In genomic region chr18:46756172-46756558, GRCh38 we compare ENCODE assay signal across 9 cellular contexts. TPM values are rescaled to one million over a fixed set of nuclear protein-coding genes. Genes with fewer than 3 reads are reported as not detected.
A peak's percentile ranks its signal among the peaks of the same experiment; 100 is the strongest.
DNase-seq lines count a peak whose midpoint lies in the region; ATAC-seq and TF ChIP-seq lines count a peak whose summit lies in the region.
"Had no signal": no experiment of that assay in that cellular context is flagged by ENCODE, and none has a peak within 500 bp of the region (broad histone marks: within the 10 kb centered on the region; RNA-seq: fewer than 3 reads in every experiment).

No MANE protein-coding gene starts in this region.

- H3K18ac ChIP-seq in trophoblast cell (ENCODE audit: low read length), result no peak overlapping the region

- 5% methylated on average over 20 of the region's 35 CpGs for WGBS in esophagus muscularis mucosa
- WGBS in trophoblast cell (ENCODE audit: extremely low coverage, insufficient coverage, insufficient read length), result no CpG with 5 or more reads among the region's 35 CpGs
- 1% methylated on average over 29 to 35 of the region's 35 CpGs for WGBS in ovary, 3 donors

- no peak overlapping the region for H3K9ac ChIP-seq in trophoblast cell (ENCODE audit: low read length)

- intact Hi-C loops in esophagus muscularis mucosa (cut with DNase I) (no loop called here), ovary (cut with DNase I) (no loop called here)

- no peak overlapping the region for H2AK5ac ChIP-seq in trophoblast cell (ENCODE audit: low read length)

- no peaks in the 10 kb centered on the region for H3K79me1 ChIP-seq in trophoblast cell (ENCODE audit: low read length)

- no peak overlapping the region for H2BK5ac ChIP-seq in trophoblast cell (ENCODE audit: low read depth, low read length, poor library complexity)

- no peak overlapping the region for H4K8ac ChIP-seq in trophoblast cell (ENCODE audit: low read depth, low read length)

- H3K27me3 ChIP-seq in GM06990 (replicated peaks; ENCODE audit: control insufficient read depth, insufficient read depth, low read length) (no peaks in the 10 kb centered on the region; the same call in 1 of the 2 replicates), esophagus muscularis mucosa (peaks cover 0 to 74% (median 24%) of the 10 kb centered on the region in 4 donors), trophoblast cell (ENCODE audit: insufficient read depth, low read length) (peaks cover 51% of the 10 kb centered on the region), ovary (no peaks in the 10 kb centered on the region)

- TF ChIP-seq EP300 in esophagus muscularis mucosa (IDR thresholded peaks at IDR 0.05), result no peak
- TF ChIP-seq EP300 in ovary (IDR thresholded peaks at IDR 0.05), result no peak

- H3K27ac ChIP-seq in esophagus muscularis mucosa (replicated peaks in 1 of 4) (no peak overlapping the region), trophoblast cell (ENCODE audit: low read depth, low read length) (no peak overlapping the region), ovary (no peak overlapping the region)

- H4K91ac ChIP-seq in trophoblast cell (ENCODE audit: low read depth, low read length), result no peak overlapping the region

- no peaks in the 10 kb centered on the region for H3K36me3 ChIP-seq in GM06990 (ENCODE audit: control insufficient read depth, insufficient read depth, low read length)
- H3K36me3 ChIP-seq in esophagus muscularis mucosa, result no peaks in the 10 kb centered on the region
- no peaks in the 10 kb centered on the region for H3K36me3 ChIP-seq in trophoblast cell (ENCODE audit: control insufficient read depth in 1 of 2, insufficient read depth in 2 of 2, low read length in 2 of 2)
- H3K36me3 ChIP-seq in ovary, result no peaks in the 10 kb centered on the region

- TF ChIP-seq CTCF in GM06990 (IDR thresholded peaks at IDR 0.05; ENCODE audit: insufficient read depth, low read length, poor library complexity, severe bottlenecking) (no peak), esophagus muscularis mucosa (IDR thresholded peaks at IDR 0.05) (no peak), ovary (IDR thresholded peaks at IDR 0.05) (no peak)

- ATAC-seq in HG03378 (IDR thresholded peaks at IDR 0.05; ENCODE audit: unreplicated experiment), result no peak
- ATAC-seq in GM21528 (IDR thresholded peaks at IDR 0.05; ENCODE audit: low FRiP score, unreplicated experiment), result no peak

- H3K4me2 ChIP-seq in trophoblast cell (ENCODE audit: low read length), result peak overlapping the region; percentile 87

- no peak overlapping the region for H3K4ac ChIP-seq in trophoblast cell (ENCODE audit: low read depth, low read length)

- H2BK120ac ChIP-seq in trophoblast cell (ENCODE audit: insufficient read depth, low read length, poor library complexity), result no peak overlapping the region

- no peak overlapping the region for H4K12ac ChIP-seq in trophoblast cell (ENCODE audit: low read depth, low read length)

- H3K23ac ChIP-seq in trophoblast cell (ENCODE audit: low read length), result no peak overlapping the region

- H3K4me3 ChIP-seq in GM06990 (replicated peaks; ENCODE audit: low read depth, low read length), result peak overlapping the region; percentile 67
- H3K4me3 ChIP-seq in esophagus muscularis mucosa, result peak overlapping the region; percentile 31 to 37 (median 37)
- no peak overlapping the region for H3K4me3 ChIP-seq in trophoblast cell (ENCODE audit: low read depth, low read length)
- no peak overlapping the region for H3K4me3 ChIP-seq in ovary

- H3K4me1 ChIP-seq in esophagus muscularis mucosa (peaks cover 5 to 27% (median 24%) of the 10 kb centered on the region in 4 donors), trophoblast cell (ENCODE audit: control insufficient read depth in 1 of 2, insufficient read depth in 2 of 2, low read length in 2 of 2) (peaks cover 4 to 6% of the 10 kb centered on the region in 2 experiments), ovary (ENCODE audit: insufficient read depth) (peaks cover 2% of the 10 kb centered on the region)

- no peak for TF ChIP-seq POLR2A in esophagus muscularis mucosa (IDR thresholded peaks at IDR 0.05; ENCODE audit: low read depth)
- no peak for TF ChIP-seq POLR2A in ovary (IDR thresholded peaks at IDR 0.05)

- H3K79me2 ChIP-seq in trophoblast cell (ENCODE audit: control insufficient read depth, insufficient read depth, low read length, poor library complexity), result no peaks in the 10 kb centered on the region

- DNase-seq in GM06990 (ENCODE audit: extremely low read depth, insufficient read length), result no peak
- DNase-seq in M059J (ENCODE audit: low read depth), result peak; percentile 16
- no peak for DNase-seq in esophagus muscularis mucosa (ENCODE audit: extremely low spot score)
- DNase-seq in trophoblast cell, result no peak
- DNase-seq in ovary, result no peak
- no peak for DNase-seq in NCI-H1930 (lab: John Stamatoyannopoulos, UW)
- DNase-seq: DND-41 had no signal

- no peak overlapping the region for H2BK12ac ChIP-seq in trophoblast cell (ENCODE audit: low read length)

- H3K14ac ChIP-seq in trophoblast cell (ENCODE audit: low read length), result no peak overlapping the region

- H2AFZ ChIP-seq in trophoblast cell (ENCODE audit: insufficient read depth, low read length, poor library complexity), result no peak overlapping the region

- H3K9me3 ChIP-seq in esophagus muscularis mucosa (no peaks in the 10 kb centered on the region), trophoblast cell (ENCODE audit: insufficient read depth, low read depth, low read length) (peaks cover 3% of the 10 kb centered on the region), ovary (no peaks in the 10 kb centered on the region)

RNA-seq across cellular contexts. Expression of gene ST8SIA5, which starts 0.7 kb away (rescaled TPM):
- 9.8 and 12.2 TPM in 2 replicates for total RNA-seq in M059J (2014; rRNA removed; shearing (Covaris generic))
- total RNA-seq in esophagus muscularis mucosa, result under 1 TPM in 2 of 4 donors, not detected in 2; 0.06 to 0.26 TPM
- polyA plus RNA-seq in trophoblast cell (2013), result 0.12 and 0.14 TPM in 2 replicates
- under 1 TPM in 6 of 7 donors, not detected in 1; 0.35 to 0.99 (median 0.48) TPM for total RNA-seq in ovary
- 1 to 10 TPM in 1 of 2 donors, under 1 TPM in 1; 0.48 to 1.3 TPM for polyA plus RNA-seq in ovary

Comparison
In these comparisons a context has a peak if more than half of its experiments do, and no peak if none do; other contexts are left out.
1. H3K4me3 ChIP-seq: peak in GM06990 (single experiment) and esophagus muscularis mucosa (4 of 4); none in trophoblast cell (single experiment) and ovary (single experiment).